Comparison of ENCODE assay signal across 27 cellular contexts in the genomic region with DNA sequence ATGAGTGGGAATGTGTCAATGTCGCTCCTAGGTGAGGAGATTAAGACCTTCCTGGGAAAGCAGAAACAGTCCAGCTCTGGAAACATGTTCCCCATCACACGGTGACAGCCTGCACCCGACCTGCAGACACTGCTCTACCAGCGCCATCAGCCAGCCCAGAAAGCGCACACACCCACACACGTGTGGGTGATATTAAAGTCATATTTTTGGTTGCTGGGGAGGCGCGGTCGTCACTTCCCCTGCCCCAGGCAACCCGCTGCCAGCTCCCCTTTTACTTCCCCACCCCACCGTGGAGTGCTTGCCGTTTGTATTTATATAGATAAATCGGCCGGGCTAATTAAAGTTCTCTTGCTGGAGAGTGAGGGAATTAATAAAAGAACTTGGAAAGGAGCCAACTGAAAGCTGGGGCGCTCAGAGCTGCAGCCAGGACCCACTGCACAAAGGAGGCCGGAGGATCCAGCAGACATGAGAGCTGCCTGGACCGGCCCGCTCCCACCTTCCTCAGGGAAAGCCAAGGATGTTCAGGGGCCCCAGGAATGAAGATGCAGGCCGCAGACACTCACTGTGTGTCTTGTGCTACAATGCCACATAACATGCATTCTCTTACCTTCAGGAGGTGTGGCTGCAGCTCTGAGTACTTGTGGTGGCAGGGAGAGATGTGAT.
DNase-seq lines count a peak whose midpoint lies in the region; ATAC-seq and TF ChIP-seq lines count a peak whose summit lies in the region.
"Had no signal": no experiment of that assay in that cellular context is flagged by ENCODE, and none has a peak within 500 bp of the region (broad histone marks: within the 10 kb centered on the region; RNA-seq: fewer than 3 reads in every experiment).

No MANE protein-coding gene starts in this region.

- H3K27me3 Mint-ChIP-seq in MCF 10A (ENCODE audit: insufficient read depth, unreplicated experiment) = peaks cover 23% of the 10 kb centered on the region
- H3K27me3 Mint-ChIP-seq in activated T-helper 17 cell treated with anti-CD3 and anti-CD28 coated beads, Interleukin-2, amount 50 U/mL, for 72 hours = no peaks in the 10 kb centered on the region
- H3K27me3 Mint-ChIP-seq: activated naive CD8-positive, alpha-beta T cell; CD4-positive, alpha-beta T cell; IgD-negative memory B cell had no signal

- H2AFZ ChIP-seq in mammary epithelial cell (ENCODE audit: low read depth, low read length) = peak overlapping the region; percentile 34
- no peak overlapping the region for H2AFZ ChIP-seq in osteoblast (ENCODE audit: low read length)

- H3K27ac ChIP-seq in mammary epithelial cell (ENCODE audit: insufficient read depth, low read depth, low read length) (no peak overlapping the region), osteoblast (ENCODE audit: low read depth, low read length) (no peak overlapping the region)
- H3K27ac ChIP-seq: psoas muscle had no signal

- no peaks in the 10 kb centered on the region for H3K4me1 Mint-ChIP-seq in MCF 10A (ENCODE audit: insufficient read depth, unreplicated experiment)
- H3K4me1 Mint-ChIP-seq in activated T-helper 17 cell treated with anti-CD3 and anti-CD28 coated beads, Interleukin-2, amount 50 U/mL, for 72 hours = no peaks in the 10 kb centered on the region
- H3K4me1 Mint-ChIP-seq: stimulated activated naive B cell treated with anti-CD40 and anti-IgM and Interleukin-4, amounts not matched to agents 10 μg/mL and 1 μg/mL and 100 μg/mL, for 72 hours had no signal

- TF ChIP-seq CTCF in mammary epithelial cell (conservative IDR thresholded peaks at IDR 0.05 in 1 of 2, IDR thresholded peaks at IDR 0.05 in 1 of 2; ENCODE audit: extremely low read depth in 1 of 2, insufficient read depth in 1 of 2, low read depth in 1 of 2, low read length in 2 of 2) (no peak), MCF 10A (IDR thresholded peaks at IDR 0.05; ENCODE audit: unreplicated experiment) (no peak), osteoblast (IDR thresholded peaks at IDR 0.05; ENCODE audit: extremely low read depth, low read depth, low read length) (no peak)

- H3K4me3 ChIP-seq in mammary epithelial cell (replicated peaks in 1 of 3; ENCODE audit: insufficient read depth in 1 of 3, low read depth in 2 of 3, low read length in 3 of 3) (no peak overlapping the region), osteoblast (ENCODE audit: insufficient read depth, low read length) (no peak overlapping the region)
- H3K4me3 ChIP-seq: lung, psoas muscle had no signal

- H3K9me3 ChIP-seq in mammary epithelial cell (replicated peaks; ENCODE audit: insufficient read depth, low read length) = no peaks in the 10 kb centered on the region
- no peaks in the 10 kb centered on the region for H3K9me3 ChIP-seq in osteoblast (ENCODE audit: low read depth, low read length)
- H3K9me3 ChIP-seq: psoas muscle had no signal

- WGBS in mammary epithelial cell (ENCODE audit: low coverage, missing lambda C conversion rate) = 30% methylated on average over 19 of the region's 19 CpGs

- no peaks in the 10 kb centered on the region for H3K79me2 ChIP-seq in mammary epithelial cell (ENCODE audit: insufficient read depth, low read length)
- no peaks in the 10 kb centered on the region for H3K79me2 ChIP-seq in osteoblast (ENCODE audit: insufficient read depth, low read length)

- dilution Hi-C loops in mammary epithelial cell (cut with HindIII; ENCODE audit: low sequenced_read_pairs) = no loop called here

- H3K4me1 ChIP-seq in mammary epithelial cell (ENCODE audit: insufficient read depth, low read length) (peaks cover 20% of the 10 kb centered on the region), osteoblast (ENCODE audit: insufficient read depth, low read length) (no peaks in the 10 kb centered on the region)

- in situ Hi-C loops in mammary epithelial cell (cut with MboI; ENCODE audit: low sequenced_read_pairs in 2 of 2) = no loop called here

- ATAC-seq in activated T-helper 17 cell treated with anti-CD3 and anti-CD28 coated beads, Interleukin-2, amount 50 U/mL, for 72 hours (replicated peaks) = no peak
- ATAC-seq: psoas muscle; stimulated activated naive B cell treated with anti-CD40 and anti-IgM and Interleukin-4, amounts not matched to agents 10 μg/mL and 1 μg/mL and 100 μg/mL, for 72 hours had no signal

- H3K4me3 Mint-ChIP-seq in MCF 10A (ENCODE audit: unreplicated experiment) = no peak overlapping the region
- H3K4me3 Mint-ChIP-seq in activated T-helper 17 cell treated with anti-CD3 and anti-CD28 coated beads, Interleukin-2, amount 50 U/mL, for 72 hours = no peak overlapping the region
- H3K4me3 Mint-ChIP-seq: activated naive CD8-positive, alpha-beta T cell; activated T-helper 1 cell treated with anti-CD3 and anti-CD28 coated beads, Interleukin-12 subunit alpha, Interleukin-12 subunit beta, Interleukin-2, Interleukin-4 antibody, amounts not matched to agents 30 ng/mL and 10 ng/mL and 1 ng/mL, durations not matched to agents 14 hours and 24 hours and 36 hours; CD4-positive, alpha-beta T cell; H9; IgD-negative memory B cell; stimulated activated naive B cell treated with anti-CD40 and anti-IgM and Interleukin-4, amounts not matched to agents 10 μg/mL and 1 μg/mL and 100 μg/mL, for 72 hours had no signal

- DNase-seq in mammary epithelial cell (no peak), MCF 10A (ENCODE audit: unreplicated experiment) (no peak), MV-4-11 (lab: John Stamatoyannopoulos, UW) (peak; percentile 16), osteoblast (ENCODE audit: insufficient read length, low spot score, missing footprints) (peak; percentile 71), NCI-H2196 treated with DMSO at 0.1 percent for 48 hours (lab: John Stamatoyannopoulos, UW; ENCODE audit: unreplicated experiment) (no peak), C1 segment of cervical spinal cord (lab: John Stamatoyannopoulos, UW) (no peak)
- no peak for DNase-seq in activated effector memory CD4-positive, alpha-beta T cell treated with anti-CD3 and anti-CD28 coated beads, Interleukin-2, amount 50 U/mL, for 16 hours
- DNase-seq: activated CD4-positive, alpha-beta T cell treated with anti-CD3 and anti-CD28 coated beads, Interleukin-2, amount 50 U/mL, for 1 hour; CD4-positive, alpha-beta T cell; DMS 273 treated with DMSO at 0.1 percent for 48 hours; effector CD4-positive, alpha-beta T cell; erythroblast; foreskin fibroblast; H9; hippocampal formation; NCI-H2081 treated with DMSO at 0.1 percent for 48 hours; NCI-H524 treated with DMSO at 0.1 percent for 48 hours; psoas muscle; SHP77 treated with DMSO at 0.1 percent for 48 hours; small intestine; stimulated activated CD4-positive, alpha-beta T cell treated with anti-CD3 and anti-CD28 coated beads, Interleukin-2, amount 100 ng/mL, for 24 hours; stimulated activated naive B cell treated with anti-CD40 and anti-IgM and Interleukin-4, amounts not matched to agents 10 μg/mL and 1 μg/mL and 100 μg/mL, for 72 hours had no signal

- BruUV-seq in mammary epithelial cell (replicated peaks; lab: Mats Ljungman, UMichigan) (no TSS peak), MCF 10A (replicated peaks; lab: Mats Ljungman, UMichigan) (no TSS peak)

- intact Hi-C loops in mammary epithelial cell (cut with micrococcal nuclease) = no loop called here
- intact Hi-C loops in MCF 10A (cut with micrococcal nuclease) = no loop called here

- H3K27ac Mint-ChIP-seq in MCF 10A (ENCODE audit: low read depth, unreplicated experiment) = no peak overlapping the region
- H3K27ac Mint-ChIP-seq in activated T-helper 17 cell treated with anti-CD3 and anti-CD28 coated beads, Interleukin-2, amount 50 U/mL, for 72 hours = peak overlapping the region; percentile 62
- H3K27ac Mint-ChIP-seq: activated naive CD8-positive, alpha-beta T cell; activated T-helper 1 cell treated with anti-CD3 and anti-CD28 coated beads, Interleukin-12 subunit alpha, Interleukin-12 subunit beta, Interleukin-2, Interleukin-4 antibody, amounts not matched to agents 30 ng/mL and 10 ng/mL and 1 ng/mL, durations not matched to agents 14 hours and 24 hours and 36 hours; CD4-positive, alpha-beta T cell; H9; IgD-negative memory B cell; stimulated activated naive B cell treated with anti-CD40 and anti-IgM and Interleukin-4, amounts not matched to agents 10 μg/mL and 1 μg/mL and 100 μg/mL, for 72 hours had no signal

- no peaks in the 10 kb centered on the region for H3K36me3 Mint-ChIP-seq in MCF 10A (ENCODE audit: insufficient read depth, unreplicated experiment)
- no peaks in the 10 kb centered on the region for H3K36me3 Mint-ChIP-seq in activated T-helper 17 cell treated with anti-CD3 and anti-CD28 coated beads, Interleukin-2, amount 50 U/mL, for 72 hours (ENCODE audit: low read depth)
- H3K36me3 Mint-ChIP-seq: activated naive CD8-positive, alpha-beta T cell; IgD-negative memory B cell; stimulated activated naive B cell treated with anti-CD40 and anti-IgM and Interleukin-4, amounts not matched to agents 10 μg/mL and 1 μg/mL and 100 μg/mL, for 72 hours had no signal

- H3K36me3 ChIP-seq in mammary epithelial cell (ENCODE audit: insufficient read depth, low read length) (no peaks in the 10 kb centered on the region), osteoblast (ENCODE audit: insufficient read depth, low read length) (no peaks in the 10 kb centered on the region)

- H3K4me2 ChIP-seq in mammary epithelial cell (ENCODE audit: insufficient read depth, low read depth, low read length) (no peak overlapping the region), osteoblast (ENCODE audit: insufficient read depth, low read length) (no peak overlapping the region)

- no peak overlapping the region for H3K9ac ChIP-seq in mammary epithelial cell (ENCODE audit: insufficient read depth, low read length)

- POLR2A ChIA-PET in MCF 10A (lab: Yijun Ruan, JAX) = interaction anchor here (0.6 kb wide), 1 partner anchor 10 kb away, joined by 3 read pairs; no protein-coding TSS in a partner anchor

- CTCF ChIA-PET in mammary epithelial cell (lab: Charles Lee; ENCODE audit: low non-redundant PET) (no interaction called here), MCF 10A (lab: Yijun Ruan, JAX) (interaction anchor here (0.5 to 1.0 kb wide), 5 partner anchors 119 to 426 kb away, joined by 3 to 4 read pairs (median 3); no protein-coding TSS in a partner anchor)

- H4K20me1 ChIP-seq in mammary epithelial cell (ENCODE audit: insufficient read depth, low read length) (no peaks in the 10 kb centered on the region), osteoblast (ENCODE audit: insufficient read depth, low read length) (no peaks in the 10 kb centered on the region)

- H3K9me3 Mint-ChIP-seq in MCF 10A (ENCODE audit: unreplicated experiment) = no peaks in the 10 kb centered on the region
- no peaks in the 10 kb centered on the region for H3K9me3 Mint-ChIP-seq in activated T-helper 17 cell treated with anti-CD3 and anti-CD28 coated beads, Interleukin-2, amount 50 U/mL, for 72 hours
- H3K9me3 Mint-ChIP-seq: activated T-helper 1 cell treated with anti-CD3 and anti-CD28 coated beads, Interleukin-12 subunit alpha, Interleukin-12 subunit beta, Interleukin-2, Interleukin-4 antibody, amounts not matched to agents 30 ng/mL and 10 ng/mL and 1 ng/mL, durations not matched to agents 14 hours and 24 hours and 36 hours; CD4-positive, alpha-beta T cell; H9; IgD-negative memory B cell; stimulated activated naive B cell treated with anti-CD40 and anti-IgM and Interleukin-4, amounts not matched to agents 10 μg/mL and 1 μg/mL and 100 μg/mL, for 72 hours had no signal

- no peaks in the 10 kb centered on the region for H3K27me3 ChIP-seq in mammary epithelial cell (ENCODE audit: insufficient read depth, low read length)
- peaks cover 2% of the 10 kb centered on the region for H3K27me3 ChIP-seq in osteoblast (ENCODE audit: insufficient read depth, low read length)

Comparison
In these comparisons a context has a peak if more than half of its experiments do, and no peak if none do; other contexts are left out.
1. DNase-seq: peak in MV-4-11 (single experiment) and osteoblast (single experiment); none in mammary epithelial cell (single experiment), MCF 10A (single experiment), activated effector memory CD4-positive, alpha-beta T cell treated with anti-CD3 and anti-CD28 coated beads, Interleukin-2, amount 50 U/mL, for 16 hours (single experiment), NCI-H2196 treated with DMSO at 0.1 percent for 48 hours (single experiment) and C1 segment of cervical spinal cord (0 of 14).